Comparison of ENCODE assay signal across 8 cellular contexts in the genomic region with DNA sequence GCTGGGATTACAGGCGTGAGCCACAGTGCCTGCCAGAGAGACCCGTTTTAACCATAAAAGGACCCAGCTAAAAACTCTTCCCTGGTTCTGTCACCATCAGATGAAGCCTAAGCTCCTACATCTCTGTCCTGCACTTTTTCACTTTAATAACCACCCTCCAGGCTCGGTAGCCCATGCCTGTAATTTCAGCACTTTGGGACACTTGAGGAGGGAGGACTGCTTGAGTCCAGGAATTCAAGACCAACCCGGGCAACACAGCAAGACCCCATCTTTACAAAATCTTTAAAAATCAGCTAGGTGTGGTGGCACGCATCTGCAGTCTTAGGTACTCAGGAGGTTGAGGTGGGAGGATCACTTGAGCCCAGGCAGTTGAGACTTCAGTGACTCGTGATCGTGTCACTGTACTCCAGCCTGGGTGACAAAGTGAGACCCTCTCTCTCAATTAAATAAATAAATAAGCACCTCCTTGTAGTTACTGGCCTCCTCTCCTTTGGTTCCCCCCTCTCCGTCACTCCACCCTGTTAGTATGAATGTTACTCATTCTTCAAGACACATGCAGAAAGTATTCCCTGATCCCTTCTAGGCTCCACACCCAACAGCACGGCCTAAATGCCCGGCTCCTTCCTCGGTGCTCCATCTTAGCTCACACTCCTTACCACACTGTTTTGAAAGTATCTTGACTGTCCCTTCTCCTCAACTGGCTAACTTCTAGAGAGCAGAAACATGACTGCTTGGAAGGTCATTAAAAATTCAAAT. TPM values are rescaled to one million over a fixed set of nuclear protein-coding genes. Genes with fewer than 3 reads are reported as not detected.
DNase-seq lines count a peak whose midpoint lies in the region; ATAC-seq and TF ChIP-seq lines count a peak whose summit lies in the region.
"Not testable (repeated sequence)": the region's sequence is repeated elsewhere in the genome, so short reads cannot be mapped to it uniquely, and the experiment has no call there.

No MANE protein-coding gene starts in this region.

- not testable (repeated sequence) for TF ChIP-seq POLR2A in NB4 (IDR thresholded peaks at IDR 0.05; ENCODE audit: extremely low read depth, insufficient read length); body of pancreas (IDR thresholded peaks at IDR 0.05)

- H3K9me3 ChIP-seq in body of pancreas; skeletal muscle tissue (ENCODE audit: control insufficient read depth in 3 of 3, low read length in 3 of 3): not testable (repeated sequence)

- peak overlapping the region; percentile 62 for H3K27ac Mint-ChIP-seq in activated CD4-positive, alpha-beta T cell treated with anti-CD3 and anti-CD28 coated beads for 36 hours
- H3K27ac Mint-ChIP-seq in mesothelial cell of epicardium, result peak overlapping the region; percentile 75

- H3K4me3 ChIP-seq in AG04449 (ENCODE audit: low read depth, low read length), result peak overlapping the region; percentile 97
- peak overlapping the region; percentile 94 for H3K4me3 ChIP-seq in GM06990 (replicated peaks; ENCODE audit: low read depth, low read length)
- peak overlapping the region; percentile 79 for H3K4me3 ChIP-seq in NB4 (ENCODE audit: low read depth, low read length)
- not testable (repeated sequence) for H3K4me3 ChIP-seq in body of pancreas
- peak overlapping the region; percentile 74 for H3K4me3 ChIP-seq in fibroblast of pulmonary artery (replicated peaks; ENCODE audit: low read depth, low read length)
- peak overlapping the region; percentile 23 to 49 (median 40) for H3K4me3 ChIP-seq in skeletal muscle tissue (ENCODE audit: low read length in 3 of 3)

- peaks cover 57% of the 10 kb centered on the region for H3K4me1 Mint-ChIP-seq in activated CD4-positive, alpha-beta T cell treated with anti-CD3 and anti-CD28 coated beads for 36 hours
- H3K4me1 Mint-ChIP-seq in mesothelial cell of epicardium, result peaks cover 25% of the 10 kb centered on the region

- not testable (repeated sequence) for H3K36me3 Mint-ChIP-seq in activated CD4-positive, alpha-beta T cell treated with anti-CD3 and anti-CD28 coated beads for 36 hours (ENCODE audit: low read depth); mesothelial cell of epicardium

- CTCF ChIA-PET in AG04449 (lab: Yijun Ruan, JAX), result not testable (repeated sequence)
- CTCF ChIA-PET in activated CD4-positive, alpha-beta T cell treated with anti-CD3 and anti-CD28 coated beads for 36 hours (lab: Charles Lee), result interaction anchor here (0.7 kb wide), 1 partner anchor 9 kb away, joined by 3 read pairs; no protein-coding TSS in a partner anchor

- not testable (repeated sequence) for ATAC-seq in activated CD4-positive, alpha-beta T cell treated with anti-CD3 and anti-CD28 coated beads for 36 hours; body of pancreas

- peaks cover 53% of the 10 kb centered on the region for H3K4me1 ChIP-seq in body of pancreas
- peaks cover 12 to 25% (median 18%) of the 10 kb centered on the region in 3 donors for H3K4me1 ChIP-seq in skeletal muscle tissue (ENCODE audit: control insufficient read depth in 3 of 3, insufficient read depth in 3 of 3, low read length in 3 of 3)

- DNase-seq in AG04449 (ENCODE audit: low read depth, low spot score); GM06990 (ENCODE audit: extremely low read depth, insufficient read length); body of pancreas; mesothelial cell of epicardium (ENCODE audit: low spot score in 2 of 2, unreplicated experiment in 2 of 2): not testable (repeated sequence)
- DNase-seq in NB4 (ENCODE audit: low read depth), result peak; percentile 18
- DNase-seq in activated CD4-positive, alpha-beta T cell treated with anti-CD3 and anti-CD28 coated beads for 36 hours, result peak; percentile 15
- DNase-seq in fibroblast of pulmonary artery (ENCODE audit: low read depth), result peak; percentile 19

- not testable (repeated sequence) for H3K27me3 Mint-ChIP-seq in activated CD4-positive, alpha-beta T cell treated with anti-CD3 and anti-CD28 coated beads for 36 hours; mesothelial cell of epicardium (ENCODE audit: low read depth)

- peak overlapping the region in 3 of 4 donors; percentile 2 to 97 (median 76) for H3K27ac ChIP-seq in body of pancreas
- not testable (repeated sequence) for H3K27ac ChIP-seq in skeletal muscle tissue (ENCODE audit: low read depth, low read length)

- H3K36me3 ChIP-seq in GM06990 (ENCODE audit: control insufficient read depth, insufficient read depth, low read length); body of pancreas (replicated peaks in 1 of 2; ENCODE audit: insufficient read depth in 1 of 2, low read depth in 2 of 2); skeletal muscle tissue (ENCODE audit: control insufficient read depth in 3 of 3, insufficient read depth in 3 of 3, low read length in 3 of 3): not testable (repeated sequence)

- WGBS in body of pancreas, 2 donors, result 49 to 58% methylated on average over 11 of the region's 11 CpGs

- peak overlapping the region; percentile 94 for H3K4me3 Mint-ChIP-seq in activated CD4-positive, alpha-beta T cell treated with anti-CD3 and anti-CD28 coated beads for 36 hours
- H3K4me3 Mint-ChIP-seq in mesothelial cell of epicardium, result peak overlapping the region; percentile 90

- peak overlapping the region; percentile 10 to 96 (median 16) for H3K9ac ChIP-seq in skeletal muscle tissue (ENCODE audit: low read depth in 1 of 3, low read length in 3 of 3)

- intact Hi-C loops in activated CD4-positive, alpha-beta T cell treated with anti-CD3 and anti-CD28 coated beads for 36 hours (cut with DNase I, micrococcal nuclease); body of pancreas (cut with DNase I): not testable (repeated sequence)

- not testable (repeated sequence) for H3K27me3 ChIP-seq in GM06990 (replicated peaks; ENCODE audit: control insufficient read depth, insufficient read depth, low read length); body of pancreas; skeletal muscle tissue (ENCODE audit: control insufficient read depth in 3 of 3, insufficient read depth in 3 of 3, low read length in 3 of 3)

- TF ChIP-seq CTCF in AG04449 (IDR thresholded peaks at IDR 0.05; ENCODE audit: insufficient read depth, low read length, missing control alignments); GM06990 (IDR thresholded peaks at IDR 0.05; ENCODE audit: insufficient read depth, low read length, poor library complexity, severe bottlenecking); NB4 (IDR thresholded peaks at IDR 0.05; ENCODE audit: low read depth, low read length); body of pancreas (IDR thresholded peaks at IDR 0.05); fibroblast of pulmonary artery (IDR thresholded peaks at IDR 0.05; ENCODE audit: low read length, missing control alignments); mesothelial cell of epicardium (IDR thresholded peaks at IDR 0.05; ENCODE audit: unreplicated experiment): not testable (repeated sequence)

- POLR2A ChIA-PET in AG04449 (lab: Yijun Ruan, JAX), result interaction anchor here (0.6 kb wide), 1 partner anchor 10 kb away, joined by 3 read pairs; no protein-coding TSS in a partner anchor
- POLR2A ChIA-PET in activated CD4-positive, alpha-beta T cell treated with anti-CD3 and anti-CD28 coated beads for 36 hours (lab: Charles Lee), result interaction anchor here (0.9 kb wide), 1 partner anchor 37 kb away, joined by 3 read pairs; no protein-coding TSS in a partner anchor

- H3K9me3 Mint-ChIP-seq in activated CD4-positive, alpha-beta T cell treated with anti-CD3 and anti-CD28 coated beads for 36 hours (ENCODE audit: low read depth); mesothelial cell of epicardium: not testable (repeated sequence)

RNA-seq across cellular contexts. Expression of gene KCTD7, which starts 38.2 kb away (rescaled TPM):
- total RNA-seq in activated CD4-positive, alpha-beta T cell treated with anti-CD3 and anti-CD28 coated beads for 36 hours, result 1 to 10 TPM; 7.8 TPM
- total RNA-seq in body of pancreas, result 10 to 100 TPM in 1 of 2 donors, 1 to 10 TPM in 1; 5.7 to 16.5 TPM
- total RNA-seq in mesothelial cell of epicardium, result 14.3 to 15.9 TPM (median 15.2 TPM) in 3 replicates
- 9.4 TPM for total RNA-seq in skeletal muscle tissue
